ENCODE assay signal across 1 cellular context in genomic region chr17:82943751-82944150, GRCh38.
TF ChIP-seq lines count a peak whose summit lies in the region.

No MANE protein-coding gene starts in this region.

TF ChIP-seq in SK-N-SH, 30 proteins besides CTCF, POLR2A, EP300 and RAD21:
- TF ChIP-seq REST (IDR thresholded peaks at IDR 0.05; ENCODE audit: low read depth, low read length) (no peak), USF1 (IDR thresholded peaks at IDR 0.05; ENCODE audit: borderline replicate concordance, low read depth) (no peak), SIN3A (IDR thresholded peaks at IDR 0.05; ENCODE audit: borderline replicate concordance, low read depth, low read length) (no peak), NRF1 (IDR thresholded peaks at IDR 0.05; ENCODE audit: low read depth, low read length) (no peak), PBX3 (IDR thresholded peaks at IDR 0.05) (no peak), JUND (IDR thresholded peaks at IDR 0.05) (no peak)
